In the genomic region with DNA sequence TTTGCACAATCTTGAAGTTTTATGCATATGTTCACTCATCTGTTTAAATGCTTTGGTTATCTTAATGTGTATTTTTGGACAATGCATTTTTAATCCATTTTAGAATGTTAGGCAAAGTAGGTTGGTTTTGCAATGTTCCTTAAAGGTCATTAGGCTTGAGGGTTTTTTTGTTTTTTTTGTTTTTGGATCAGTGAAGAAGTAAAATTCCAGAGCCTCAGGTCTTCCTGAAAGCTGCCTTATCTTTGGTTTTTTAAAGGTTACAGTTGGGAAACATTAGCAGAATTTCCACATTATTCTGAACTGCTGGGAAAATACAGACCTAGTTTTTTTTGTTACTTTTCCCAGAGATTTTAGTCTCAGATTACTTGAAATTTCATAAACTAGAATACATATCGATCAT, we compare ENCODE assay signal across 26 cellular contexts. TPM values are rescaled to one million over a fixed set of nuclear protein-coding genes. Genes with fewer than 3 reads are reported as not detected.
DNase-seq lines count a peak whose midpoint lies in the region; ATAC-seq, FAIRE-seq and TF ChIP-seq lines count a peak whose summit lies in the region.
"Had no signal": no experiment of that assay in that cellular context is flagged by ENCODE, and none has a peak within 500 bp of the region (broad histone marks: within the 10 kb centered on the region; RNA-seq: fewer than 3 reads in every experiment).

No MANE protein-coding gene starts in this region.

- no peak for DNase-seq in activated CD4-positive, alpha-beta T cell treated with anti-CD3 and anti-CD28 coated beads, Interleukin-2, amount 10 ng/mL, durations not matched to agents 24 days and 14 days
- no peak for DNase-seq in activated CD4-positive, alpha-beta T cell treated with anti-CD3 and anti-CD28 coated beads, Interleukin-2, amount 50 U/mL, for 1 hour
- no peak for DNase-seq in K562 (ENCODE audit: extremely low read depth in 1 of 4, low spot score in 3 of 4)
- no peak for DNase-seq in sciatic nerve (ENCODE audit: low spot score)
- DNase-seq in epidermal melanocyte (ENCODE audit: insufficient read length, low spot score): no peak
- no peak for DNase-seq in HAP-1 (ENCODE audit: low spot score in 2 of 2)
- DNase-seq in SW480 (ENCODE audit: low spot score): no peak
- DNase-seq: activated CD4-positive, CD25-positive, alpha-beta regulatory T cell; activated gamma-delta T cell treated with Interleukin-2 at 50 U/mL for 16 hours; gastrocnemius medialis; kidney glomerular epithelial cell; midbrain; NCI-H1930; NCI-H446 treated with DMSO at 0.1 percent for 48 hours; stimulated activated CD4-positive, alpha-beta T cell treated with anti-CD3 and anti-CD28 coated beads, Interleukin-4, amount 100 ng/mL, for 4 hours; testis had no signal

- H3K27ac Mint-ChIP-seq in activated CD4-positive, alpha-beta T cell treated with anti-CD3 and anti-CD28 coated beads, Interleukin-2, amount 10 ng/mL, durations not matched to agents 24 days and 14 days: peak overlapping the region; percentile 32
- H3K27ac Mint-ChIP-seq: GM23338; T-helper 2 cell treated with Interferon-gamma antibody and Interleukin-4, amounts not matched to agents 5 μg/mL and 100 μg/mL, for 36 hours had no signal

- peaks cover 49% of the 10 kb centered on the region for H3K36me3 Mint-ChIP-seq in activated CD4-positive, alpha-beta T cell treated with anti-CD3 and anti-CD28 coated beads, Interleukin-2, amount 10 ng/mL, durations not matched to agents 24 days and 14 days (ENCODE audit: low read depth)
- H3K36me3 Mint-ChIP-seq: IgD-negative memory B cell had no signal

- TF ChIP-seq RAD21 in K562 (CRISPR knock-in tag; conservative IDR thresholded peaks at IDR 0.05 in 1 of 2, IDR thresholded peaks at IDR 0.05 in 1 of 2): no peak

- FAIRE-seq in K562 (lab: Jason Lieb, UNC): peak; percentile 56
- FAIRE-seq: astrocyte had no signal

- no peak for TF ChIP-seq EP300 in K562 (IDR thresholded peaks at IDR 0.05; ENCODE audit: low read length)

- peaks cover 19% of the 10 kb centered on the region for H3K4me1 ChIP-seq in HEK293 (ENCODE audit: control insufficient read depth, insufficient read depth, low read length)
- no peaks in the 10 kb centered on the region for H3K4me1 ChIP-seq in K562 (replicated peaks in 1 of 2; ENCODE audit: control insufficient read depth in 2 of 2, insufficient read depth in 2 of 2, low read length in 2 of 2)
- no peaks in the 10 kb centered on the region; the same call in 1 of the 2 replicates for H3K4me1 ChIP-seq in HAP-1
- H3K4me1 ChIP-seq: prostate gland, testis had no signal

- peaks cover 49% of the 10 kb centered on the region for H3K4me1 Mint-ChIP-seq in activated CD4-positive, alpha-beta T cell treated with anti-CD3 and anti-CD28 coated beads, Interleukin-2, amount 10 ng/mL, durations not matched to agents 24 days and 14 days

- TF ChIP-seq CTCF in HEK293 (tag by site-specific recombination; IDR thresholded peaks at IDR 0.05) (no peak), K562 (IDR thresholded peaks at IDR 0.05 in 2 of 3, conservative IDR thresholded peaks at IDR 0.05 in 1 of 3; ENCODE audit: insufficient read depth in 2 of 3, low read depth in 1 of 3, low read length in 3 of 3) (no peak)

- BruUV-seq in K562 (replicated peaks; lab: Mats Ljungman, UMichigan): no TSS peak

- no peaks in the 10 kb centered on the region for H3K79me2 ChIP-seq in K562 (ENCODE audit: control insufficient read depth, insufficient read depth, low read length)

- CTCF ChIA-PET in HEK293 (lab: Yijun Ruan, JAX): interaction anchor here (0.7 kb wide), 1 partner anchor 216 kb away, joined by 4 read pairs; no protein-coding TSS in a partner anchor
- CTCF ChIA-PET in K562 (lab: Yijun Ruan, JAX; ENCODE audit: low intra/inter-chr PET ratio): no interaction called here

- ATAC-seq in K562 (no peak), sciatic nerve (peak; percentile 20)
- ATAC-seq: gastrocnemius medialis, GM23338, Right ventricle myocardium inferior had no signal

- no peak overlapping the region for H2AFZ ChIP-seq in K562 (ENCODE audit: low read depth, low read length)
- H2AFZ ChIP-seq: GM23338 had no signal

- POLR2A ChIA-PET in HEK293 (lab: Yijun Ruan, JAX): no interaction called here
- POLR2A ChIA-PET in K562 (lab: Yijun Ruan, JAX): no interaction called here

- no peaks in the 10 kb centered on the region for H3K9me1 ChIP-seq in K562 (ENCODE audit: control insufficient read depth, insufficient read depth, low read length)

- no peak overlapping the region for H3K27ac ChIP-seq in HEK293 (ENCODE audit: extremely low read depth, low read depth, low read length)
- no peak overlapping the region for H3K27ac ChIP-seq in K562 (ENCODE audit: extremely low read depth, low read depth, low read length)
- H3K27ac ChIP-seq: gastrocnemius medialis, prostate gland, testis had no signal

- H3K9me3 ChIP-seq in HEK293 (ENCODE audit: control insufficient read depth, insufficient read depth, low read depth, low read length) (no peaks in the 10 kb centered on the region), K562 (replicated peaks; ENCODE audit: control insufficient read depth, insufficient read depth, low read depth, low read length) (no peaks in the 10 kb centered on the region; the same call in 1 of the 2 replicates), HAP-1 (no peaks in the 10 kb centered on the region)
- H3K9me3 ChIP-seq: BLaER1 treated with 17β-estradiol and CSF1 and Interleukin-3, amounts not matched to agents 10 nM and 100 nM; gastrocnemius medialis; prostate gland; testis had no signal

- H3K36me3 ChIP-seq in HEK293 (ENCODE audit: control insufficient read depth in 2 of 2, insufficient read depth in 1 of 2, low read length in 2 of 2): no peaks in the 10 kb centered on the region; a peak in 1 of 3 replicates
- H3K36me3 ChIP-seq in K562 (ENCODE audit: control insufficient read depth, insufficient read depth, low read length): no peaks in the 10 kb centered on the region
- no peaks in the 10 kb centered on the region for H3K36me3 ChIP-seq in HAP-1 (replicated peaks)
- H3K36me3 ChIP-seq: BLaER1 treated with 17β-estradiol and CSF1 and Interleukin-3, amounts not matched to agents 10 nM and 100 nM; gastrocnemius medialis; prostate gland had no signal

- peaks cover 4% of the 10 kb centered on the region for H3K9me3 Mint-ChIP-seq in activated CD4-positive, alpha-beta T cell treated with anti-CD3 and anti-CD28 coated beads, Interleukin-2, amount 10 ng/mL, durations not matched to agents 24 days and 14 days
- H3K9me3 Mint-ChIP-seq: GM23338; IgD-negative memory B cell; neural crest cell; T-helper 2 cell treated with Interferon-gamma antibody and Interleukin-4, amounts not matched to agents 5 μg/mL and 100 μg/mL, for 36 hours had no signal

- WGBS in K562 (ENCODE audit: insufficient coverage, low coverage, missing lambda C conversion rate): 0% methylated on average over 1 of the region's 1 CpG

- H3K4me3 ChIP-seq in HEK293 (ENCODE audit: low read depth, low read length) (no peak overlapping the region), K562 (no peak overlapping the region), HAP-1 (no peak overlapping the region)
- H3K4me3 ChIP-seq: BLaER1 treated with 17β-estradiol and CSF1 and Interleukin-3, amounts not matched to agents 10 nM and 100 nM; gastrocnemius medialis; GM23338; prostate gland; smooth muscle cell; testis had no signal

- intact Hi-C loops in activated CD4-positive, alpha-beta T cell treated with anti-CD3 and anti-CD28 coated beads, Interleukin-2, amount 10 ng/mL, durations not matched to agents 24 days and 14 days (cut with micrococcal nuclease): loop anchor here (2.0 to 5.0 kb wide), 3 partner anchors 16 to 67 kb away; no protein-coding TSS in a partner anchor
- intact Hi-C loops in K562 (cut with micrococcal nuclease) (no loop called here), sciatic nerve (cut with DNase I) (no loop called here)

- no peaks in the 10 kb centered on the region for H3K27me3 Mint-ChIP-seq in activated CD4-positive, alpha-beta T cell treated with anti-CD3 and anti-CD28 coated beads, Interleukin-2, amount 10 ng/mL, durations not matched to agents 24 days and 14 days
- H3K27me3 Mint-ChIP-seq: IgD-negative memory B cell had no signal

- TF ChIP-seq POLR2A in K562 (conservative IDR thresholded peaks at IDR 0.05): no peak

- H3K4me2 ChIP-seq in K562 (ENCODE audit: insufficient read depth, low read length): no peak overlapping the region
- H3K4me2 ChIP-seq: GM23338, smooth muscle cell had no signal

- H3K27me3 ChIP-seq in K562 (ENCODE audit: control insufficient read depth in 2 of 2, insufficient read depth in 2 of 2, low read length in 2 of 2) (no peaks in the 10 kb centered on the region), HAP-1 (ENCODE audit: low read depth) (no peaks in the 10 kb centered on the region)
- H3K27me3 ChIP-seq: BLaER1 treated with 17β-estradiol and CSF1 and Interleukin-3, amounts not matched to agents 10 nM and 100 nM; gastrocnemius medialis; testis had no signal

- no peaks in the 10 kb centered on the region for H4K20me1 ChIP-seq in K562 (replicated peaks; ENCODE audit: control insufficient read depth, insufficient read depth, low read length)
- H4K20me1 ChIP-seq: BLaER1 treated with 17β-estradiol and CSF1 and Interleukin-3, amounts not matched to agents 10 nM and 100 nM had no signal

- H3K9ac ChIP-seq in K562 (ENCODE audit: insufficient read depth in 1 of 2, low read depth in 2 of 2, low read length in 2 of 2): no peak overlapping the region
- H3K9ac ChIP-seq: BLaER1 treated with 17β-estradiol and CSF1 and Interleukin-3, amounts not matched to agents 10 nM and 100 nM had no signal

- in situ Hi-C loops in K562 (cut with MboI) (no loop called here), HAP-1 (cut with MboI; ENCODE audit: low sequenced_read_pairs) (no loop called here)

- peak overlapping the region; percentile 3 for H3K4me3 Mint-ChIP-seq in activated CD4-positive, alpha-beta T cell treated with anti-CD3 and anti-CD28 coated beads, Interleukin-2, amount 10 ng/mL, durations not matched to agents 24 days and 14 days
- H3K4me3 Mint-ChIP-seq: GM23338; neural crest cell; T-helper 2 cell treated with Interferon-gamma antibody and Interleukin-4, amounts not matched to agents 5 μg/mL and 100 μg/mL, for 36 hours had no signal

RNA-seq across cellular contexts. Expression of gene MDFIC, which starts 12.9 kb away (rescaled TPM):
- total RNA-seq in activated CD4-positive, alpha-beta T cell treated with anti-CD3 and anti-CD28 coated beads, Interleukin-2, amount 10 ng/mL, durations not matched to agents 24 days and 14 days: 172 and 175 TPM in 2 replicates
- not detected in 2 replicates for total RNA-seq in K562 (2011; cell fraction: chromatin; rRNA removed; ENCODE audit: low replicate concordance)
- not detected in 2 replicates for total RNA-seq in K562 (2011; cell fraction: nucleolus; rRNA removed)
- total RNA-seq in K562 (2011; cell fraction: nucleoplasm; rRNA removed): not detected in 2 replicates
- total RNA-seq in K562 (2014; rRNA removed): not detected in 2 replicates
- total RNA-seq in K562 (2014; rRNA removed; fragmentation: Illumina TruSeq; extraction: Trizol): not detected in 2 replicates
- not detected in 2 replicates for total RNA-seq in K562 (2015; rRNA removed; fragmentation: Illumina TruSeq; extraction: Trizol)
- total RNA-seq in K562 (2021): 0.13 and 0.27 TPM in 2 replicates
- polyA plus RNA-seq in K562 (2011; rRNA removed): not detected in 2 replicates
- not detected in 2 replicates for polyA plus RNA-seq in K562 (2011; cell fraction: cytosol; rRNA removed)
- polyA plus RNA-seq in K562 (2011; cell fraction: nucleus; rRNA removed): not detected in 2 replicates
- 0.04 and 0.05 TPM in 2 replicates for polyA plus RNA-seq in K562 (2012)
- polyA plus RNA-seq in K562 (2014; fragmentation: Illumina TruSeq; extraction: Trizol): not detected in 2 replicates
- not detected for polyA plus RNA-seq in K562 (2014; fragmentation: Nextera tagmentation; extraction: Ambion mirVana)
- 0.24 TPM in 1 of 2 replicates, not detected in the other for polyA plus RNA-seq in K562 (2014; rRNA removed)
- polyA minus RNA-seq in K562 (2011; rRNA and poly(A)+ RNA removed): 0.28 TPM in 1 of 2 replicates, not detected in the other
- polyA minus RNA-seq in K562 (2011; cell fraction: cytosol; rRNA and poly(A)+ RNA removed): not detected in 2 replicates
- polyA minus RNA-seq in K562 (2011; cell fraction: nucleus; rRNA and poly(A)+ RNA removed): not detected in 2 replicates
- total RNA-seq in sciatic nerve: 60.7 TPM

Comparison
In these comparisons a context has a peak if more than half of its experiments do, and no peak if none do; other contexts are left out.
1. RNA of gene MDFIC, which starts 12.9 kb away (total RNA-seq): 172 to 175 TPM in activated CD4-positive, alpha-beta T cell treated with anti-CD3 and anti-CD28 coated beads, Interleukin-2, amount 10 ng/mL, durations not matched to agents 24 days and 14 days and 60.7 TPM in sciatic nerve (single experiment); 0.13 to 0.27 TPM in K562; every median in the first group is over 10 times any median in the second.